ENCODE assay signal across 8 cellular contexts in the genomic region with DNA sequence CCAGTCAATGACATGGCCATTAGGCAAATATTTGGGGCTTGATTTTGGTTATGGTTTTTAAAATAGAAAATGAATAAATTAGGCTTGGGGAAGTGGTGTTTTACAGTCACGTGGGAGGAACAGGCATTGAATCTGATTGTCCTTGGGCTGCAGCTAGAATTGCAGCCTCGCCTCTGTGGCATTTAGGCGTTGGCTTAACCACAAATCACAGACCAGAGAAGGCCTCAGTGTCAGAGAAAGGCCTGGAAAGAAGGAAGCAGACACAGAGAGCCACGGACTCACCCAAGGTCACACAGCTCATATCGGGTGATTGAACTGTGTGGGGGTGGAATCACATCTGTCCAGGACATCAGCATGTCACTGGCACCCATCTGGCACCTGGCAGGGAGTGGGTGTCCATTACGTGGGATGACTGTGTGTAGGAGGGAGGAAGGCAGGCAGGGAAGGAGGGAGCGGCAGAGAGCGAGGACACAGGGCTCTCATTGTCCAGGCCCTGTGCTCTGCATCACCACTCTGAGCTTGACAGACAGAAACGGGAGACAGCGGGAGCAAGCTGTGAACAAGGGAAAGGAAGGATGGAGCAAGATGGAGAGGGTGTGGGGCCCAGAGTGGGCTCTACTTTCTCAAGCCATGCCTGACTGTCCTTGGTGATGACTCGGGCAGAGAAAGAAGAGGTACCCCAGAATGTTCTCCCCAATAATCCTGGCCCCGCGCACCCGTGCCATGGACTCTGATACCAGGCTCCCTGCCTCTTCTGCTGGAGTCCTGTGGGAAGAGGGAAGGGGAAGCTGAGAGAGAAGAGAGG.
DNase-seq lines count a peak whose midpoint lies in the region; FAIRE-seq and TF ChIP-seq lines count a peak whose summit lies in the region.

No MANE protein-coding gene starts in this region.

- peak; percentile 81 for FAIRE-seq in GM12891 (lab: Jason Lieb, UNC)

- TF ChIP-seq CTCF in esophagus muscularis mucosa (IDR thresholded peaks at IDR 0.05) = no peak
- no peak for TF ChIP-seq CTCF in GM10266 (IDR thresholded peaks at IDR 0.05; ENCODE audit: control insufficient read depth, insufficient read depth, low read depth, missing control alignments)

- TF ChIP-seq POLR2A in GM12891 (IDR thresholded peaks at IDR 0.05; ENCODE audit: low read depth, low read length) = no peak
- no peak for TF ChIP-seq POLR2A in esophagus muscularis mucosa (IDR thresholded peaks at IDR 0.05; ENCODE audit: low read depth)

- no peak for TF ChIP-seq EP300 in esophagus muscularis mucosa (IDR thresholded peaks at IDR 0.05)

- H3K9ac ChIP-seq in NT2/D1 (ENCODE audit: insufficient read length, low read depth) = peak overlapping the region; percentile 87

- peak overlapping the region; percentile 40 for H3K4me3 ChIP-seq in NT2/D1 (ENCODE audit: insufficient read length, low read depth)
- H3K4me3 ChIP-seq in esophagus muscularis mucosa = no peak overlapping the region

- intact Hi-C loops in esophagus muscularis mucosa (cut with DNase I) = loop anchor here (5.0 kb wide), 1 partner anchor 185 kb away; a partner anchor contains a TSS

- WGBS in esophagus muscularis mucosa = 71% methylated on average over 14 of the region's 14 CpGs

- H3K9me3 ChIP-seq in NT2/D1 (ENCODE audit: insufficient read depth, low read length) = peaks cover 10% of the 10 kb centered on the region
- peaks cover 0 to 5% (median 2%) of the 10 kb centered on the region in 4 donors for H3K9me3 ChIP-seq in esophagus muscularis mucosa

- H3K36me3 ChIP-seq in NT2/D1 (ENCODE audit: insufficient read depth, insufficient read length, low read length) = no peaks in the 10 kb centered on the region
- no peaks in the 10 kb centered on the region for H3K36me3 ChIP-seq in esophagus muscularis mucosa

- H3K4me1 ChIP-seq in NT2/D1 (ENCODE audit: insufficient read depth, insufficient read length) (peaks cover 21% of the 10 kb centered on the region), esophagus muscularis mucosa (peaks cover 30 to 39% (median 35%) of the 10 kb centered on the region in 4 donors)

- DNase-seq in GM12891 (ENCODE audit: insufficient read length, low spot score) = no peak
- DNase-seq in NT2/D1 (ENCODE audit: low read depth, low spot score) = no peak
- DNase-seq in esophagus muscularis mucosa (ENCODE audit: extremely low spot score) = no peak
- peak; percentile 67 for DNase-seq in pons (ENCODE audit: low spot score)
- DNase-seq in GM10266 (ENCODE audit: extremely low spot score) = no peak
- no peak for DNase-seq in activated CD8-positive, alpha-beta memory T cell treated with anti-CD3 and anti-CD28 coated beads, Interleukin-2, amount 50 U/mL, for 48 hours
- no peak for DNase-seq in NCI-H510A (lab: John Stamatoyannopoulos, UW)
- DNase-seq in stimulated activated CD4-positive, alpha-beta T cell treated with anti-CD3 and anti-CD28 coated beads, Interleukin-15, amount 100 ng/mL, for 24 hours = no peak

- H3K27ac ChIP-seq in esophagus muscularis mucosa (replicated peaks in 1 of 4) = peak overlapping the region; percentile 46 to 66 (median 59)

- no peaks in the 10 kb centered on the region for H3K27me3 ChIP-seq in NT2/D1 (ENCODE audit: insufficient read depth, insufficient read length)
- no peaks in the 10 kb centered on the region for H3K27me3 ChIP-seq in esophagus muscularis mucosa

TF ChIP-seq in GM12891, 5 proteins besides CTCF, POLR2A, EP300 and RAD21:
- TF ChIP-seq SPI1 (IDR thresholded peaks at IDR 0.05; ENCODE audit: low read depth, low read length) = peak; percentile 41; the same call in 1 of the 2 replicates
- no peak for TF ChIP-seq TAF1 (IDR thresholded peaks at IDR 0.05; ENCODE audit: low read depth, low read length)
